Comparison of ENCODE assay signal across 10 cellular contexts in the genomic region with DNA sequence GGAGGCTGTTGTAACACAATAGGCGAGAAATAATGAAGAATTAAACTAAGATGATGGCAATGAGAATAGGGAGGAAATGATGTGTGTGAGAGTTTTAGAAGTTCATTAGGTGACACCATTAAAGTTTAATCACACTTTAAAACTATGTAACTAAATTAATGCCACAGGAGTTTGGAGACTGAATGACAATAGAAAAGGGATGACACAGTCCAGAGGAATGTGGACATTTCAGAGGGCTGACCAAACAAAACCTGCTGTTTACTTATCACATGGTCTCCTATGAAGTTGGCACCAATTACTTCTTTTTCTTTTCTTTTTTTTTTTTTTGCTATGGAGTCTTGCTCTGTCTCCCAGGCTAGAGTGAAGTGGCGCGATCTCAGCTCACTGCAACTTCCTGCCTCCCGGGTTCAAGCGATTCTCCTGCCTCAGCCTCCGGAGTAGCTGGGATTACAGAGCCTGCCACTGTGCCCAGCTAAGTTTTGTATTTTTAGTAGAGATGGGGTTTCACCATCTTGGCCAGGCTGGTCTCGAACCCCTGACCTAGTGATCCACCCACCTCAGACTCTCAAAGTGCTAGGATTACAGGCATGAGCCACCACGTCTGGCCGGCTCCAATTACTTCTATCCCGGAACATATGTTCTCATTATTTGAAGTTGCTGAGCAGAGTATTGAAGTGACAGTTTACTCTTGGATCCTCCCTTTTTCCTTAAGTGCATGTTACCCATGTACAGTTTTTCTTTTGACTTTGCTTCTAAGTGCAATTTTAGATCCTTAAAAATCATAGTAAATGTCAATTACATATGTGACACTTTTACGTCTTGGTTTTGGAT. TPM values are rescaled to one million over a fixed set of nuclear protein-coding genes. Genes with fewer than 3 reads are reported as not detected.
DNase-seq lines count a peak whose midpoint lies in the region; ATAC-seq, FAIRE-seq and TF ChIP-seq lines count a peak whose summit lies in the region.
"Had no signal": no experiment of that assay in that cellular context is flagged by ENCODE, and none has a peak within 500 bp of the region (broad histone marks: within the 10 kb centered on the region; RNA-seq: fewer than 3 reads in every experiment).

No MANE protein-coding gene starts in this region.

- H3K4me3 ChIP-seq in fibroblast of pulmonary artery (replicated peaks; ENCODE audit: low read depth, low read length) = no peak overlapping the region
- peak overlapping the region; percentile 23 for H3K4me3 ChIP-seq in skeletal muscle satellite cell (ENCODE audit: low read length)

- no peak for TF ChIP-seq CTCF in fibroblast of pulmonary artery (IDR thresholded peaks at IDR 0.05; ENCODE audit: low read length, missing control alignments)

- peaks cover 43% of the 10 kb centered on the region for H3K4me1 ChIP-seq in skeletal muscle satellite cell (ENCODE audit: control insufficient read depth, insufficient read depth, low read length)

- FAIRE-seq in H54 (lab: Jason Lieb, UNC) = peak; percentile 94

- peak overlapping the region; percentile 63 for H3K4me2 ChIP-seq in skeletal muscle satellite cell (ENCODE audit: low read length)

- DNase-seq in H54 (ENCODE audit: insufficient read length, low spot score) (no peak), fibroblast of pulmonary artery (ENCODE audit: low read depth) (peak; percentile 80), SHP77 (lab: John Stamatoyannopoulos, UW) (no peak), activated gamma-delta T cell (lab: John Stamatoyannopoulos, UW) (no peak), NCI-H1092 treated with DMSO at 0.1 percent for 48 hours (lab: John Stamatoyannopoulos, UW) (no peak)
- DNase-seq: activated naive CD8-positive, alpha-beta T cell treated with anti-CD3 and anti-CD28 coated beads, Interleukin-2, amount 10 ng/mL, durations not matched to agents 7 days and 5 days; NCI-H1417 treated with DMSO at 0.1 percent for 48 hours had no signal

- no peak for TF ChIP-seq POLR2A in H54 (IDR thresholded peaks at IDR 0.05; ENCODE audit: low read depth, low read length)

- H3K27me3 ChIP-seq in skeletal muscle satellite cell (ENCODE audit: control insufficient read depth, insufficient read depth, low read length) = no peaks in the 10 kb centered on the region

- H3K9me3 ChIP-seq in skeletal muscle satellite cell (replicated peaks; ENCODE audit: low read length) = no peaks in the 10 kb centered on the region

- H3K36me3 ChIP-seq in skeletal muscle satellite cell (ENCODE audit: insufficient read depth, low read length) = no peaks in the 10 kb centered on the region

- H3K9ac ChIP-seq in skeletal muscle satellite cell (ENCODE audit: low read depth, low read length) = peak overlapping the region; percentile 45

- ATAC-seq in SK-N-SH treated with all-trans-retinoic acid at 6 μM for 48 hours (peak; percentile 47), GM21723 (IDR thresholded peaks at IDR 0.05; ENCODE audit: unreplicated experiment) (no peak)

TF ChIP-seq in SK-N-SH treated with all-trans-retinoic acid at 6 μM for 48 hours, 23 proteins besides CTCF, POLR2A, EP300 and RAD21:
- TF ChIP-seq ZFP3 (CRISPR knock-in tag; IDR thresholded peaks at IDR 0.05) = no peak
- peak; percentile 11; the same call in 1 of the 2 replicates for TF ChIP-seq ISL1 (CRISPR knock-in tag; IDR thresholded peaks at IDR 0.05)
TF ChIP-seq in SK-N-SH treated with all-trans-retinoic acid at 6 μM for 48 hours: peak in this region for 1.

RNA-seq across cellular contexts. Expression of a gene that starts 4.3 kb away (rescaled TPM):
- total RNA-seq in skeletal muscle satellite cell (2012; rRNA removed) = 34.1 and 45.4 TPM in 2 replicates
